Comparison of ENCODE assay signal across 22 cellular contexts in genomic region chr12:19387182-19387581, GRCh38.
"Had no signal": no experiment of that assay in that cellular context is flagged by ENCODE, and none has a peak within 500 bp of the region (broad histone marks: within the 10 kb centered on the region; RNA-seq: fewer than 3 reads in every experiment).

No MANE protein-coding gene starts in this region.

- H3K9me3 ChIP-seq: ascending aorta, heart left ventricle, neutrophil, ovary, prostate gland, stomach, transverse colon, uterus had no signal

- H3K27ac ChIP-seq: ascending aorta, neutrophil, ovary, prostate gland had no signal

- H3K27me3 Mint-ChIP-seq: activated T-helper 17 cell treated with anti-CD3 and anti-CD28 coated beads, Interleukin-2, amount 50 U/mL, for 72 hours; central memory CD8-positive, alpha-beta T cell; effector memory CD8-positive, alpha-beta T cell; natural killer cell treated with Interleukin-12 subunit alpha and Interleukin-12 subunit beta and Interleukin-15 and Interleukin-18, amount 100 ng/mL, for 72 hours; stimulated activated memory B cell treated with anti-CD40 and anti-IgM and Interleukin-4, amounts not matched to agents 10 μg/mL and 1 μg/mL and 100 μg/mL, for 72 hours had no signal

- H3K36me3 ChIP-seq: ascending aorta, heart left ventricle, neutrophil, ovary, prostate gland, stomach, transverse colon, uterus had no signal

- H3K4me3 Mint-ChIP-seq: activated T-helper 17 cell treated with anti-CD3 and anti-CD28 coated beads, Interleukin-2, amount 50 U/mL, for 72 hours; central memory CD8-positive, alpha-beta T cell; effector memory CD8-positive, alpha-beta T cell; natural killer cell treated with Interleukin-12 subunit alpha and Interleukin-12 subunit beta and Interleukin-15 and Interleukin-18, amount 100 ng/mL, for 72 hours; stimulated activated memory B cell treated with anti-CD40 and anti-IgM and Interleukin-4, amounts not matched to agents 10 μg/mL and 1 μg/mL and 100 μg/mL, for 72 hours; WTC11 had no signal

- ATAC-seq: activated naive CD4-positive, alpha-beta T cell treated with anti-CD3 and anti-CD28 coated beads, Interleukin-2, amount 50 U/mL, for 72 hours; activated T-helper 17 cell treated with anti-CD3 and anti-CD28 coated beads, Interleukin-2, amount 50 U/mL, for 72 hours; effector memory CD8-positive, alpha-beta T cell; esophagus mucosa; left colon; natural killer cell treated with Interleukin-12 subunit alpha and Interleukin-12 subunit beta and Interleukin-15 and Interleukin-18, amount 100 ng/mL, for 72 hours; stimulated activated memory B cell treated with anti-CD40 and anti-IgM and Interleukin-4, amounts not matched to agents 10 μg/mL and 1 μg/mL and 100 μg/mL, for 72 hours; WTC11 had no signal

- H3K36me3 Mint-ChIP-seq: activated naive CD4-positive, alpha-beta T cell treated with anti-CD3 and anti-CD28 coated beads, Interleukin-2, amount 50 U/mL, for 72 hours; natural killer cell treated with Interleukin-12 subunit alpha and Interleukin-12 subunit beta and Interleukin-15 and Interleukin-18, amount 100 ng/mL, for 72 hours; stimulated activated memory B cell treated with anti-CD40 and anti-IgM and Interleukin-4, amounts not matched to agents 10 μg/mL and 1 μg/mL and 100 μg/mL, for 72 hours; WTC11 had no signal

- DNase-seq: activated T-cell treated with anti-CD3 and anti-CD28 coated beads, Interleukin-2, amount 50 U/mL, for 1 hour; effector memory CD8-positive, alpha-beta T cell; heart left ventricle; islet precursor cell; left colon; ovary; small intestine; stomach; T-helper 9 cell; transverse colon had no signal

- H3K4me1 Mint-ChIP-seq: activated T-helper 17 cell treated with anti-CD3 and anti-CD28 coated beads, Interleukin-2, amount 50 U/mL, for 72 hours; central memory CD8-positive, alpha-beta T cell; stimulated activated memory B cell treated with anti-CD40 and anti-IgM and Interleukin-4, amounts not matched to agents 10 μg/mL and 1 μg/mL and 100 μg/mL, for 72 hours had no signal

- H3K4me3 ChIP-seq: ascending aorta, heart left ventricle, lung, ovary, prostate gland, stomach, transverse colon, uterus had no signal

- H3K27ac Mint-ChIP-seq: activated T-helper 17 cell treated with anti-CD3 and anti-CD28 coated beads, Interleukin-2, amount 50 U/mL, for 72 hours; effector memory CD8-positive, alpha-beta T cell; natural killer cell treated with Interleukin-12 subunit alpha and Interleukin-12 subunit beta and Interleukin-15 and Interleukin-18, amount 100 ng/mL, for 72 hours; stimulated activated memory B cell treated with anti-CD40 and anti-IgM and Interleukin-4, amounts not matched to agents 10 μg/mL and 1 μg/mL and 100 μg/mL, for 72 hours; WTC11 had no signal

- H3K27me3 ChIP-seq: ascending aorta, heart left ventricle, neutrophil, ovary, stomach, transverse colon, uterus had no signal

- H3K4me1 ChIP-seq: ascending aorta, heart left ventricle, prostate gland, transverse colon, uterus had no signal

- H3K9me3 Mint-ChIP-seq: activated naive CD4-positive, alpha-beta T cell treated with anti-CD3 and anti-CD28 coated beads, Interleukin-2, amount 50 U/mL, for 72 hours; activated T-helper 17 cell treated with anti-CD3 and anti-CD28 coated beads, Interleukin-2, amount 50 U/mL, for 72 hours; central memory CD8-positive, alpha-beta T cell; effector memory CD8-positive, alpha-beta T cell; natural killer cell treated with Interleukin-12 subunit alpha and Interleukin-12 subunit beta and Interleukin-15 and Interleukin-18, amount 100 ng/mL, for 72 hours; stimulated activated memory B cell treated with anti-CD40 and anti-IgM and Interleukin-4, amounts not matched to agents 10 μg/mL and 1 μg/mL and 100 μg/mL, for 72 hours; WTC11 had no signal
